ENCODE assay signal across 15 cellular contexts in genomic region chr11:1582909-1583308, GRCh38. TPM values are rescaled to one million over a fixed set of nuclear protein-coding genes. Genes with fewer than 3 reads are reported as not detected.
"Had no signal": no experiment of that assay in that cellular context is flagged by ENCODE, and none has a peak within 500 bp of the region (broad histone marks: within the 10 kb centered on the region; RNA-seq: fewer than 3 reads in every experiment).

No MANE protein-coding gene starts in this region.

RNA-seq across cellular contexts. Expression of gene KRTAP5-1, which starts 2.2 kb away (rescaled TPM):
- total RNA-seq: activated B cell treated with CpG ODN at 0.5 μM for 24 hours; activated CD4-positive, alpha-beta memory T cell treated with anti-CD3 and anti-CD28 coated beads for 36 hours; activated CD4-positive, alpha-beta memory T cell treated with anti-CD3 and anti-CD28 coated beads, Interleukin-2, amount 10 ng/mL, durations not matched to agents 7 days and 5 days; activated CD4-positive, alpha-beta T cell treated with anti-CD3 and anti-CD28 coated beads for 36 hours; activated CD4-positive, alpha-beta T cell treated with anti-CD3 and anti-CD28 coated beads, Interleukin-2, amount 10 ng/mL, durations not matched to agents 24 days and 14 days; activated CD4-positive, alpha-beta T cell treated with anti-CD3 and anti-CD28 coated beads, Interleukin-2, amount 10 ng/mL, durations not matched to agents 7 days and 5 days; activated CD8-positive, alpha-beta memory T cell treated with anti-CD3 and anti-CD28 coated beads for 36 hours; activated CD8-positive, alpha-beta memory T cell treated with anti-CD3 and anti-CD28 coated beads, Interleukin-2, amount 10 ng/mL, durations not matched to agents 7 days and 5 days; activated CD8-positive, alpha-beta T cell treated with anti-CD3 and anti-CD28 coated beads for 36 hours; activated CD8-positive, alpha-beta T cell treated with anti-CD3 and anti-CD28 coated beads, Interleukin-2, amount 10 ng/mL, durations not matched to agents 7 days and 5 days; T-cell; T-helper 1 cell treated with Interleukin-12 subunit alpha and Interleukin-12 subunit beta and Interleukin-4 antibody, amounts not matched to agents 30 ng/mL and 1 ng/mL, for 36 hours; T-helper 17 cell; T-helper 2 cell treated with Interferon-gamma antibody and Interleukin-4, amounts not matched to agents 100 ng/mL and 5 ng/mL, for 36 hours; WTC11 had no signal

RNA-seq across cellular contexts. Expression of gene KRTAP5-2, which starts 15.2 kb away (rescaled TPM):
- total RNA-seq: activated B cell treated with CpG ODN at 0.5 μM for 24 hours; activated CD4-positive, alpha-beta memory T cell treated with anti-CD3 and anti-CD28 coated beads for 36 hours; activated CD4-positive, alpha-beta memory T cell treated with anti-CD3 and anti-CD28 coated beads, Interleukin-2, amount 10 ng/mL, durations not matched to agents 7 days and 5 days; activated CD4-positive, alpha-beta T cell treated with anti-CD3 and anti-CD28 coated beads for 36 hours; activated CD4-positive, alpha-beta T cell treated with anti-CD3 and anti-CD28 coated beads, Interleukin-2, amount 10 ng/mL, durations not matched to agents 24 days and 14 days; activated CD4-positive, alpha-beta T cell treated with anti-CD3 and anti-CD28 coated beads, Interleukin-2, amount 10 ng/mL, durations not matched to agents 7 days and 5 days; activated CD8-positive, alpha-beta memory T cell treated with anti-CD3 and anti-CD28 coated beads for 36 hours; activated CD8-positive, alpha-beta memory T cell treated with anti-CD3 and anti-CD28 coated beads, Interleukin-2, amount 10 ng/mL, durations not matched to agents 7 days and 5 days; activated CD8-positive, alpha-beta T cell treated with anti-CD3 and anti-CD28 coated beads for 36 hours; activated CD8-positive, alpha-beta T cell treated with anti-CD3 and anti-CD28 coated beads, Interleukin-2, amount 10 ng/mL, durations not matched to agents 7 days and 5 days; T-cell; T-helper 1 cell treated with Interleukin-12 subunit alpha and Interleukin-12 subunit beta and Interleukin-4 antibody, amounts not matched to agents 30 ng/mL and 1 ng/mL, for 36 hours; T-helper 17 cell; T-helper 2 cell treated with Interferon-gamma antibody and Interleukin-4, amounts not matched to agents 100 ng/mL and 5 ng/mL, for 36 hours; WTC11 had no signal

RNA-seq across cellular contexts. Expression of gene KRTAP5-3, which starts 25.4 kb away (rescaled TPM):
- total RNA-seq: activated B cell treated with CpG ODN at 0.5 μM for 24 hours; activated CD4-positive, alpha-beta memory T cell treated with anti-CD3 and anti-CD28 coated beads for 36 hours; activated CD4-positive, alpha-beta memory T cell treated with anti-CD3 and anti-CD28 coated beads, Interleukin-2, amount 10 ng/mL, durations not matched to agents 7 days and 5 days; activated CD4-positive, alpha-beta T cell treated with anti-CD3 and anti-CD28 coated beads for 36 hours; activated CD4-positive, alpha-beta T cell treated with anti-CD3 and anti-CD28 coated beads, Interleukin-2, amount 10 ng/mL, durations not matched to agents 24 days and 14 days; activated CD4-positive, alpha-beta T cell treated with anti-CD3 and anti-CD28 coated beads, Interleukin-2, amount 10 ng/mL, durations not matched to agents 7 days and 5 days; activated CD8-positive, alpha-beta memory T cell treated with anti-CD3 and anti-CD28 coated beads for 36 hours; activated CD8-positive, alpha-beta memory T cell treated with anti-CD3 and anti-CD28 coated beads, Interleukin-2, amount 10 ng/mL, durations not matched to agents 7 days and 5 days; activated CD8-positive, alpha-beta T cell treated with anti-CD3 and anti-CD28 coated beads for 36 hours; activated CD8-positive, alpha-beta T cell treated with anti-CD3 and anti-CD28 coated beads, Interleukin-2, amount 10 ng/mL, durations not matched to agents 7 days and 5 days; T-cell; T-helper 1 cell treated with Interleukin-12 subunit alpha and Interleukin-12 subunit beta and Interleukin-4 antibody, amounts not matched to agents 30 ng/mL and 1 ng/mL, for 36 hours; T-helper 17 cell; T-helper 2 cell treated with Interferon-gamma antibody and Interleukin-4, amounts not matched to agents 100 ng/mL and 5 ng/mL, for 36 hours; WTC11 had no signal

RNA-seq across cellular contexts. Expression of gene KRTAP5-4, which starts 39.0 kb away (rescaled TPM):
- total RNA-seq: activated B cell treated with CpG ODN at 0.5 μM for 24 hours; activated CD4-positive, alpha-beta memory T cell treated with anti-CD3 and anti-CD28 coated beads for 36 hours; activated CD4-positive, alpha-beta memory T cell treated with anti-CD3 and anti-CD28 coated beads, Interleukin-2, amount 10 ng/mL, durations not matched to agents 7 days and 5 days; activated CD4-positive, alpha-beta T cell treated with anti-CD3 and anti-CD28 coated beads for 36 hours; activated CD4-positive, alpha-beta T cell treated with anti-CD3 and anti-CD28 coated beads, Interleukin-2, amount 10 ng/mL, durations not matched to agents 24 days and 14 days; activated CD4-positive, alpha-beta T cell treated with anti-CD3 and anti-CD28 coated beads, Interleukin-2, amount 10 ng/mL, durations not matched to agents 7 days and 5 days; activated CD8-positive, alpha-beta memory T cell treated with anti-CD3 and anti-CD28 coated beads for 36 hours; activated CD8-positive, alpha-beta memory T cell treated with anti-CD3 and anti-CD28 coated beads, Interleukin-2, amount 10 ng/mL, durations not matched to agents 7 days and 5 days; activated CD8-positive, alpha-beta T cell treated with anti-CD3 and anti-CD28 coated beads for 36 hours; activated CD8-positive, alpha-beta T cell treated with anti-CD3 and anti-CD28 coated beads, Interleukin-2, amount 10 ng/mL, durations not matched to agents 7 days and 5 days; T-cell; T-helper 1 cell treated with Interleukin-12 subunit alpha and Interleukin-12 subunit beta and Interleukin-4 antibody, amounts not matched to agents 30 ng/mL and 1 ng/mL, for 36 hours; T-helper 17 cell; T-helper 2 cell treated with Interferon-gamma antibody and Interleukin-4, amounts not matched to agents 100 ng/mL and 5 ng/mL, for 36 hours; WTC11 had no signal
